In the genomic region with DNA sequence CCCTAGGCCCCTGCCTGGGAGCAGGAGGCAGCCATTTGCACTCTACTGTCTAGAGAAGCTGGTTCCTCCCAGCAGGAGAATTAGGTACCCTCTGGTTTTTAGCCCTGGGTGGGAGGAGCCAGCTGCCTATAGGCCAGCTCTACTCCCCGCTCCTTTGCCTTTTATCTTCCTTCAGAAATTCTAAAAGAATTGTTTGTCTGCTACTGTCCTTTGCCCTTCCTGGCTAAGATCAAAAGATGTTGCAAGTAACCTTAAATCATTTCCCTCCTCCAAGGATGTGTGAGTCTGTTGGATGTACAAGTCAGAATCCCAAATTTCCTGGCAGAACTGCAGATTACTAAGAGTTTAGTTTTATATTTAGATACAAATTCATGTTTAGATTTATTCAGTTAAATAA, we compare ENCODE assay signal across 18 cellular contexts. TPM values are rescaled to one million over a fixed set of nuclear protein-coding genes. Genes with fewer than 3 reads are reported as not detected.
DNase-seq lines count a peak whose midpoint lies in the region; ATAC-seq and TF ChIP-seq lines count a peak whose summit lies in the region.
"Had no signal": no experiment of that assay in that cellular context is flagged by ENCODE, and none has a peak within 500 bp of the region (broad histone marks: within the 10 kb centered on the region; RNA-seq: fewer than 3 reads in every experiment).

No MANE protein-coding gene starts in this region.

- no peak overlapping the region for H2BK20ac ChIP-seq in IMR-90 (ENCODE audit: low read depth, low read length)

- no peak for ATAC-seq in IMR-90 (ENCODE audit: low read depth)
- no peak for ATAC-seq in gastrocnemius medialis
- no peak for ATAC-seq in HG03565 (IDR thresholded peaks at IDR 0.05; ENCODE audit: unreplicated experiment)

- peak overlapping the region; percentile 87 for H2AK5ac ChIP-seq in IMR-90 (ENCODE audit: low read depth, low read length)

- H4K20me1 ChIP-seq in IMR-90 (ENCODE audit: insufficient read depth, low read length) = peaks cover 7% of the 10 kb centered on the region; the same call in 1 of the 2 replicates

- H4K5ac ChIP-seq in IMR-90 (ENCODE audit: low read depth, low read length) = no peak overlapping the region

- WGBS in IMR-90 (ENCODE audit: extremely low coverage in 2 of 2, insufficient read length in 1 of 2), 2 experiments = no CpG with 5 or more reads among the region's 1 CpG
- 67 to 85% methylated on average over 1 of the region's 1 CpG for WGBS in esophagus squamous epithelium, 2 donors

- H3K36me3 Mint-ChIP-seq in activated T-cell treated with anti-CD3 and anti-CD28 coated beads, Interleukin-2, amount 50 U/mL, for 24 hours (ENCODE audit: low read depth) = peaks cover 66% of the 10 kb centered on the region

- H3K23ac ChIP-seq in IMR-90 (ENCODE audit: low read depth, low read length) = 0 out of 2 replicates have a peak overlapping the region, but pooled peaks have one; percentile 55

- TF ChIP-seq RAD21 in IMR-90 (IDR thresholded peaks at IDR 0.05; ENCODE audit: low read length) = no peak

- POLR2A ChIA-PET in IMR-90 (lab: Charles Lee; ENCODE audit: unreplicated experiment) = interaction anchor here (0.6 kb wide), 1 partner anchor 9 kb away, joined by 10 read pairs; no protein-coding TSS in a partner anchor

- no peaks in the 10 kb centered on the region for H3K27me3 ChIP-seq in IMR-90 (ENCODE audit: control insufficient read depth, insufficient read depth, low read length)
- no peaks in the 10 kb centered on the region for H3K27me3 ChIP-seq in esophagus squamous epithelium
- no peaks in the 10 kb centered on the region for H3K27me3 ChIP-seq in gastrocnemius medialis
- H3K27me3 ChIP-seq: cardiac muscle cell, vagina had no signal

- no peak overlapping the region for H2BK15ac ChIP-seq in IMR-90 (ENCODE audit: low read depth, low read length)

- no peak overlapping the region for H2BK5ac ChIP-seq in IMR-90 (ENCODE audit: low read depth, low read length, poor library complexity, severe bottlenecking)

- no peaks in the 10 kb centered on the region for H3K9me3 ChIP-seq in IMR-90 (ENCODE audit: control insufficient read depth, insufficient read depth, low read length)
- no peaks in the 10 kb centered on the region for H3K9me3 ChIP-seq in esophagus squamous epithelium
- no peaks in the 10 kb centered on the region for H3K9me3 ChIP-seq in gastrocnemius medialis
- H3K9me3 ChIP-seq: vagina had no signal

- no peak overlapping the region for H4K91ac ChIP-seq in IMR-90 (ENCODE audit: insufficient read depth, low read depth, low read length)

- no peaks in the 10 kb centered on the region for H3K27me3 Mint-ChIP-seq in activated T-cell treated with anti-CD3 and anti-CD28 coated beads, Interleukin-2, amount 50 U/mL, for 24 hours

- H3K14ac ChIP-seq in IMR-90 (replicated peaks; ENCODE audit: low read depth, low read length) = peak overlapping the region; percentile 70; the same call in 1 of the 2 replicates

- intact Hi-C loops in IMR-90 (cut with micrococcal nuclease) = no loop called here
- intact Hi-C loops in esophagus squamous epithelium (cut with DNase I) = loop anchor here (10.0 kb wide), 1 partner anchor 123 kb away; no protein-coding TSS in a partner anchor
- intact Hi-C loops in gastrocnemius medialis (cut with DNase I; ENCODE audit: low total_unique reads) = no loop called here
- intact Hi-C loops in posterior cingulate gyrus (cut with DNase I) = loop anchor here (5.0 kb wide), 1 partner anchor 125 kb away; no protein-coding TSS in a partner anchor

- peak overlapping the region; percentile 84; the same call in 1 of the 2 replicates for H3K4ac ChIP-seq in IMR-90 (ENCODE audit: low read depth, low read length)

- peak overlapping the region; percentile 87 for H3K27ac Mint-ChIP-seq in activated T-cell treated with anti-CD3 and anti-CD28 coated beads, Interleukin-2, amount 50 U/mL, for 24 hours

- no peak overlapping the region for H3K56ac ChIP-seq in IMR-90 (ENCODE audit: extremely low read depth, insufficient read depth, low read length)

- H3K4me2 ChIP-seq in IMR-90 (ENCODE audit: low read depth, low read length) = no peak overlapping the region

- peaks cover 28% of the 10 kb centered on the region for H3K4me1 ChIP-seq in IMR-90 (ENCODE audit: control insufficient read depth, insufficient read depth, low read length)
- peaks cover 44 to 84% (median 48%) of the 10 kb centered on the region in 3 donors for H3K4me1 ChIP-seq in esophagus squamous epithelium
- H3K4me1 ChIP-seq in gastrocnemius medialis = peaks cover 19 to 40% of the 10 kb centered on the region in 2 donors

- H2AK9ac ChIP-seq in IMR-90 (replicated peaks; ENCODE audit: low read depth, low read length, poor library complexity) = no peak overlapping the region

- H3K9me1 ChIP-seq in IMR-90 (ENCODE audit: insufficient read depth, low read length) = peaks cover 26% of the 10 kb centered on the region

- dilution Hi-C loops in IMR-90 (cut with HindIII; ENCODE audit: low sequenced_read_pairs, unreplicated experiment) = no loop called here

- DNase-seq in activated T-cell treated with anti-CD3 and anti-CD28 coated beads, Interleukin-2, amount 50 U/mL, for 24 hours = no peak
- DNase-seq in activated T-cell treated with anti-CD3 and anti-CD28 coated beads, Interleukin-2, amount 50 U/mL, for 1 hour = no peak
- DNase-seq in IMR-90 (no peak), esophagus squamous epithelium (lab: John Stamatoyannopoulos, UW) (no peak), gastrocnemius medialis (no peak), NCI-H524 treated with DMSO at 0.1 percent for 48 hours (lab: John Stamatoyannopoulos, UW) (no peak), posterior cingulate gyrus (no peak)
- DNase-seq: ACHN; activated CD4-positive, alpha-beta T cell treated with anti-CD3 and anti-CD28 coated beads, Interleukin-2, amount 50 U/mL, for 4 hours; effector memory CD4-positive, alpha-beta T cell; GF-D8; NCI-H1930; NCI-H69 had no signal

- H3K9ac ChIP-seq in IMR-90 (ENCODE audit: low read depth, low read length) = no peak overlapping the region

- no peak overlapping the region for H3K18ac ChIP-seq in IMR-90 (ENCODE audit: low read depth, low read length)

- H3K27ac ChIP-seq in IMR-90 (ENCODE audit: insufficient read depth, low read length) = no peak overlapping the region
- H3K27ac ChIP-seq in esophagus squamous epithelium = peak overlapping the region in 3 of 4 donors; percentile 87 to 94 (median 92)
- peak overlapping the region in 3 of 4 donors; percentile 74 to 84 (median 84) for H3K27ac ChIP-seq in gastrocnemius medialis
- H3K27ac ChIP-seq: cardiac muscle cell, vagina had no signal

- in situ Hi-C loops in IMR-90 (cut with MboI; ENCODE audit: low sequenced_read_pairs) = no loop called here
- in situ Hi-C loops in gastrocnemius medialis (cut with MboI; ENCODE audit: low sequenced_read_pairs in 4 of 4) = loop anchor here in 3 of 4 donors (5.0 to 10.0 kb wide), 2 partner anchors 65 to 123 kb away; no protein-coding TSS in a partner anchor

- H4K8ac ChIP-seq in IMR-90 (ENCODE audit: low read depth in 2 of 2, low read length in 2 of 2) = 0 out of 4 replicates have a peak overlapping the region, but pooled peaks of 1 of the 2 experiments have one; percentile 43

- H3K79me1 ChIP-seq in IMR-90 (ENCODE audit: low read depth in 1 of 2, low read length in 2 of 2) = peaks cover 21 to 65% of the 10 kb centered on the region in 2 experiments

- H3K4me3 ChIP-seq in IMR-90 (ENCODE audit: insufficient read depth, low read depth, low read length) = no peak overlapping the region
- no peak overlapping the region for H3K4me3 ChIP-seq in esophagus squamous epithelium
- H3K4me3 ChIP-seq in gastrocnemius medialis = no peak overlapping the region
- H3K4me3 ChIP-seq: cardiac muscle cell, vagina had no signal

- TF ChIP-seq POLR2A in IMR-90 (IDR thresholded peaks at IDR 0.05; ENCODE audit: low read depth, low read length) = no peak
- no peak for TF ChIP-seq POLR2A in esophagus squamous epithelium (IDR thresholded peaks at IDR 0.05)
- TF ChIP-seq POLR2A in gastrocnemius medialis (IDR thresholded peaks at IDR 0.05) = no peak

- peak overlapping the region; percentile 80; the same call in 1 of the 2 replicates for H2BK120ac ChIP-seq in IMR-90 (ENCODE audit: low read depth, low read length)

- TF ChIP-seq CTCF in IMR-90 (conservative IDR thresholded peaks at IDR 0.05; ENCODE audit: low read depth, low read length) = no peak
- TF ChIP-seq CTCF in esophagus squamous epithelium (IDR thresholded peaks at IDR 0.05) = no peak
- TF ChIP-seq CTCF in gastrocnemius medialis (IDR thresholded peaks at IDR 0.05 in 4 of 5, conservative IDR thresholded peaks at IDR 0.05 in 1 of 5) = no peak

- no peaks in the 10 kb centered on the region for H3K9me3 Mint-ChIP-seq in activated T-cell treated with anti-CD3 and anti-CD28 coated beads, Interleukin-2, amount 50 U/mL, for 24 hours

- H3K4me3 Mint-ChIP-seq in activated T-cell treated with anti-CD3 and anti-CD28 coated beads, Interleukin-2, amount 50 U/mL, for 24 hours = no peak overlapping the region

- peaks cover 57% of the 10 kb centered on the region for H3K4me1 Mint-ChIP-seq in activated T-cell treated with anti-CD3 and anti-CD28 coated beads, Interleukin-2, amount 50 U/mL, for 24 hours (ENCODE audit: low read depth)

- CTCF ChIA-PET in IMR-90 (lab: Yijun Ruan, JAX) = interaction anchor here (3.5 kb wide), 1 partner anchor 63 kb away, joined by 32 read pairs; no protein-coding TSS in a partner anchor

- BruUV-seq in IMR-90 (replicated peaks; lab: Mats Ljungman, UMichigan) = no TSS peak

- peaks cover 16% of the 10 kb centered on the region for H3K36me3 ChIP-seq in IMR-90 (ENCODE audit: control insufficient read depth, insufficient read depth, low read length)
- H3K36me3 ChIP-seq in esophagus squamous epithelium = peaks cover 8 to 60% (median 40%) of the 10 kb centered on the region in 3 donors
- H3K36me3 ChIP-seq in gastrocnemius medialis = peaks cover 0 to 9% of the 10 kb centered on the region in 2 donors

- H2AFZ ChIP-seq in IMR-90 (replicated peaks; ENCODE audit: low read length, poor library complexity) = no peak overlapping the region

RNA-seq across cellular contexts. Expression of gene SH2D4B, which starts 30.2 kb away (rescaled TPM):
- total RNA-seq in IMR-90 (2012; rRNA removed) = not detected in 2 replicates
- polyA plus RNA-seq in IMR-90 (2012; rRNA removed) = not detected in 2 replicates
- polyA plus RNA-seq in IMR-90 (2012; cell fraction: cytosol; rRNA removed) = not detected in 2 replicates
- polyA plus RNA-seq in IMR-90 (2012; cell fraction: nucleus; rRNA removed; ENCODE audit: low replicate concordance) = not detected in 2 replicates
- under 1 TPM in 1 of 4 donors, not detected in 3; 0.13 TPM for total RNA-seq in esophagus squamous epithelium
- total RNA-seq in gastrocnemius medialis = not detected
- total RNA-seq: cardiac muscle cell, kidney epithelial cell, RPMI7951, vagina had no signal
- polyA plus RNA-seq: cardiac muscle cell had no signal

RNA-seq across cellular contexts. Expression of gene TSPAN14, which starts 53.4 kb away (rescaled TPM):
- 13.3 and 18.5 TPM in 2 replicates for total RNA-seq in IMR-90 (2012; rRNA removed)
- 40.6 and 43.0 TPM in 2 replicates for polyA plus RNA-seq in IMR-90 (2012; rRNA removed)
- 55.8 and 57.7 TPM in 2 replicates for polyA plus RNA-seq in IMR-90 (2012; cell fraction: cytosol; rRNA removed)
- 36.3 and 44.3 TPM in 2 replicates for polyA plus RNA-seq in IMR-90 (2012; cell fraction: nucleus; rRNA removed; ENCODE audit: low replicate concordance)
- total RNA-seq in esophagus squamous epithelium = 100 to 1,000 TPM in 2 of 4 donors, 10 to 100 TPM in 2; 66.4 to 118 (median 89.8) TPM
- 10 to 100 TPM; 22.6 to 29.3 (median 26.9) TPM for total RNA-seq in gastrocnemius medialis

Comparison
In these comparisons a context has a peak if more than half of its experiments do, and no peak if none do; other contexts are left out.
1. intact Hi-C loops: an anchor here in esophagus squamous epithelium (10.0 kb wide) and posterior cingulate gyrus (5.0 kb wide); none called in IMR-90 and gastrocnemius medialis.